Comparison of ENCODE assay signal across 1 cellular context in genomic region chr1:6624712-6625578, GRCh38.
TF ChIP-seq lines count a peak whose summit lies in the region.

Gene THAP3, plus strand, starts transcription at chr1:6624868. Its CDS starts 351 bp downstream, at chr1:6625219.

TF ChIP-seq in SK-N-SH, 30 proteins besides CTCF, POLR2A, EP300 and RAD21 (continued from another document):
- peak; percentile 43; the same call in 1 of the 2 replicates for TF ChIP-seq NFIC (IDR thresholded peaks at IDR 0.05; ENCODE audit: borderline replicate concordance)
- peak; percentile 97 for TF ChIP-seq YY1 (IDR thresholded peaks at IDR 0.05; ENCODE audit: low read depth)
- no peak for TF ChIP-seq RCOR1 (IDR thresholded peaks at IDR 0.05; ENCODE audit: low read length)
- no peak for TF ChIP-seq SMC3 (IDR thresholded peaks at IDR 0.05; ENCODE audit: low read depth, low read length)
- TF ChIP-seq TEAD4 (IDR thresholded peaks at IDR 0.05; ENCODE audit: borderline replicate concordance, insufficient read depth) = no peak
- TF ChIP-seq, protein P1, sequence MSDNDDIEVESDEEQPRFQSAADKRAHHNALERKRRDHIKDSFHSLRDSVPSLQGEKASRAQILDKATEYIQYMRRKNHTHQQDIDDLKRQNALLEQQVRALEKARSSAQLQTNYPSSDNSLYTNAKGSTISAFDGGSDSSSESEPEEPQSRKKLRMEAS (IDR thresholded peaks at IDR 0.05; ENCODE audit: low read depth) = no peak
- no peak for TF ChIP-seq ELF1 (IDR thresholded peaks at IDR 0.05)
- TF ChIP-seq FOSL2 (IDR thresholded peaks at IDR 0.05; ENCODE audit: borderline replicate concordance, low read depth) = no peak
- no peak for TF ChIP-seq NRF1 (IDR thresholded peaks at IDR 0.05; ENCODE audit: low read depth, low read length)
- TF ChIP-seq RXRA (IDR thresholded peaks at IDR 0.05; ENCODE audit: borderline replicate concordance, low read depth) = no peak
- no peak for TF ChIP-seq MXI1 (IDR thresholded peaks at IDR 0.05; ENCODE audit: low read depth, low read length)
- no peak for TF ChIP-seq EZH2phosphoT487 (IDR thresholded peaks at IDR 0.05; ENCODE audit: borderline replicate concordance, low read depth)
